Comparison of ENCODE assay signal across 10 cellular contexts in the genomic region with DNA sequence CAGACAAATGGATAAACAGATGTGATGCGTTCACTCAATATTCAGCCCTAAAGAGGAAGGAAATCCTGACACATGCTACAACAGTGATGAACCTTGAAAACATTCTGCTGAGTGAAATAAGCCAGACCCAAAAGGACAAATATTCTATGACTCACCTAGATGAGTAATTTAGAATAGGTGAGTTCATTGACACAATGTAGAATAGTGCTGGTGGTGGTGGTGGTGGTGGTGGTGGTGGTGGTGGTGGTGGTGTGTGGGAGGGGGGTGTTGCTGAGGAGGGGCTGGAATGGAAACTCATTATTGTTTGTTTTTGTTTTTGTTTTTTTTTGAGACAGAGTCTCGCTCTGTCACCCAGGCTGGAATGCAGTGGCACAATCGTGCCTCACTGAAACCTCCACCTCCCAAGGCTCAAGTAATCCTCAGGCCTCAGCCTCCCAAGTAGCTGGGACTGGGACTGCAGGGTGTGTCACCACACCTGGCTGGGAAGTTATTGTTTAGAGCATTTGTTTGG. TPM values are rescaled to one million over a fixed set of nuclear protein-coding genes. Genes with fewer than 3 reads are reported as not detected.
DNase-seq lines count a peak whose midpoint lies in the region; ATAC-seq lines count a peak whose summit lies in the region.
"Had no signal": no experiment of that assay in that cellular context is flagged by ENCODE, and none has a peak within 500 bp of the region (broad histone marks: within the 10 kb centered on the region; RNA-seq: fewer than 3 reads in every experiment).

No MANE protein-coding gene starts in this region.

- H3K27me3 ChIP-seq in mesenchymal stem cell (ENCODE audit: control insufficient read depth in 1 of 2, insufficient read depth in 1 of 2, low read length in 2 of 2) (no peaks in the 10 kb centered on the region), neuronal stem cell (ENCODE audit: control insufficient read depth in 3 of 3, insufficient read depth in 3 of 3, low read depth in 1 of 3, low read length in 3 of 3) (no peaks in the 10 kb centered on the region)

- H3K27ac ChIP-seq in mesenchymal stem cell (ENCODE audit: low read length, poor library complexity, severe bottlenecking) (no peak overlapping the region), neuronal stem cell (replicated peaks; ENCODE audit: low read length) (no peak overlapping the region)
- H3K27ac ChIP-seq: C4-2B had no signal

- H3K9me3 ChIP-seq in mesenchymal stem cell (ENCODE audit: control insufficient read depth, low read length) (no peaks in the 10 kb centered on the region), neuronal stem cell (replicated peaks in 1 of 2; ENCODE audit: control insufficient read depth in 2 of 2, insufficient read depth in 1 of 2, low read depth in 1 of 2, low read length in 2 of 2) (peaks cover 0 to 4% of the 10 kb centered on the region in 2 donors)

- no peak for ATAC-seq in HG03354 (IDR thresholded peaks at IDR 0.05; ENCODE audit: poor library complexity, severe bottlenecking, unreplicated experiment)

- no peaks in the 10 kb centered on the region for H3K79me1 ChIP-seq in mesenchymal stem cell (replicated peaks; ENCODE audit: low read length, poor library complexity, severe bottlenecking)
- peaks cover 3% of the 10 kb centered on the region for H3K79me1 ChIP-seq in neuronal stem cell (ENCODE audit: low read depth, low read length)

- H2AK5ac ChIP-seq in mesenchymal stem cell (ENCODE audit: low read length, severe bottlenecking), result no peak overlapping the region
- H2AK5ac ChIP-seq in neuronal stem cell (ENCODE audit: low read depth, low read length), result no peak overlapping the region

- H4K91ac ChIP-seq in mesenchymal stem cell (ENCODE audit: low read length) (no peak overlapping the region), neuronal stem cell (ENCODE audit: low read depth, low read length, poor library complexity) (no peak overlapping the region)

- H4K8ac ChIP-seq in mesenchymal stem cell (ENCODE audit: low read length) (no peak overlapping the region), neuronal stem cell (ENCODE audit: low read depth, low read length) (no peak overlapping the region)

- H3K23ac ChIP-seq in mesenchymal stem cell (ENCODE audit: low read length in 2 of 2), result no peak overlapping the region
- H3K23ac ChIP-seq in neuronal stem cell (ENCODE audit: low read depth, low read length, poor library complexity), result no peak overlapping the region

- H3K14ac ChIP-seq in mesenchymal stem cell (ENCODE audit: low read length in 2 of 2) (no peak overlapping the region), neuronal stem cell (ENCODE audit: low read length) (no peak overlapping the region)

- H3K4me2 ChIP-seq in mesenchymal stem cell (ENCODE audit: low read length, poor library complexity, severe bottlenecking) (no peak overlapping the region), neuronal stem cell (ENCODE audit: insufficient read depth, low read length, poor library complexity, severe bottlenecking) (no peak overlapping the region)

- H2BK120ac ChIP-seq in mesenchymal stem cell (ENCODE audit: low read depth, low read length), result no peak overlapping the region
- no peak overlapping the region for H2BK120ac ChIP-seq in neuronal stem cell (ENCODE audit: low read depth, low read length)

- peak; percentile 68 for DNase-seq in A172 (ENCODE audit: low spot score)
- peak; percentile 67 for DNase-seq in LoVo (ENCODE audit: low spot score)
- DNase-seq in activated gamma-delta T cell treated with Interleukin-2 at 50 U/mL for 16 hours, result peak; percentile 27
- DNase-seq in mesenchymal stem cell, result peak; percentile 73
- DNase-seq in NCI-H2171 (lab: John Stamatoyannopoulos, UW), result no peak
- DNase-seq in NCI-H1694 treated with DMSO at 0.1 percent for 48 hours (lab: John Stamatoyannopoulos, UW), result no peak
- DNase-seq in neuronal stem cell (ENCODE audit: low spot score), result no peak
- DNase-seq: NCI-H1436 had no signal

- no peak overlapping the region for H2BK5ac ChIP-seq in mesenchymal stem cell (ENCODE audit: low read depth, low read length, poor library complexity, severe bottlenecking)
- H2BK5ac ChIP-seq in neuronal stem cell (ENCODE audit: low read length), result no peak overlapping the region

- H3K9ac ChIP-seq in mesenchymal stem cell (ENCODE audit: low read length) (no peak overlapping the region), neuronal stem cell (ENCODE audit: low read depth, low read length, poor library complexity) (no peak overlapping the region)

- H3K4me1 ChIP-seq in mesenchymal stem cell (ENCODE audit: control insufficient read depth, insufficient read depth, low read depth, low read length) (no peaks in the 10 kb centered on the region), neuronal stem cell (ENCODE audit: control insufficient read depth in 2 of 2, insufficient read depth in 1 of 2, low read depth in 1 of 2, low read length in 2 of 2) (peaks cover under 1 to 8% of the 10 kb centered on the region in 2 donors)

- H2BK12ac ChIP-seq in mesenchymal stem cell (ENCODE audit: low read length in 2 of 2) (no peak overlapping the region), neuronal stem cell (ENCODE audit: low read length) (no peak overlapping the region)

- WGBS in mesenchymal stem cell, result 39% methylated on average over 3 of the region's 3 CpGs
- no CpG with 5 or more reads among the region's 3 CpGs for WGBS in neuronal stem cell (ENCODE audit: extremely low coverage in 2 of 2, insufficient read length in 2 of 2, insufficient replicate concordance in 1 of 2), 2 donors

- H2AFZ ChIP-seq in mesenchymal stem cell (ENCODE audit: low read depth, low read length), result no peak overlapping the region
- no peak overlapping the region for H2AFZ ChIP-seq in neuronal stem cell (ENCODE audit: low read length)

- no peak overlapping the region for H3K4ac ChIP-seq in mesenchymal stem cell (ENCODE audit: low read depth in 1 of 2, low read length in 2 of 2)
- H3K4ac ChIP-seq in neuronal stem cell (ENCODE audit: low read length), result no peak overlapping the region

- no peak overlapping the region for H2BK15ac ChIP-seq in mesenchymal stem cell (ENCODE audit: low read depth, poor library complexity, severe bottlenecking)
- H2BK15ac ChIP-seq in neuronal stem cell (ENCODE audit: low read length), result no peak overlapping the region

- H3K4me3 ChIP-seq in mesenchymal stem cell (ENCODE audit: insufficient read depth in 1 of 2, low read depth in 1 of 2, low read length in 2 of 2), result no peak overlapping the region
- H3K4me3 ChIP-seq in neuronal stem cell (ENCODE audit: low read length in 2 of 2), result no peak overlapping the region

- H3K36me3 ChIP-seq in mesenchymal stem cell (ENCODE audit: control insufficient read depth in 1 of 2, insufficient read depth in 2 of 2, low read depth in 1 of 2, low read length in 2 of 2) (no peaks in the 10 kb centered on the region), neuronal stem cell (replicated peaks in 1 of 2; ENCODE audit: control insufficient read depth in 2 of 2, insufficient read depth in 2 of 2, low read length in 2 of 2) (no peaks in the 10 kb centered on the region)

- H3K18ac ChIP-seq in mesenchymal stem cell (ENCODE audit: low read depth in 1 of 2, low read length in 2 of 2) (no peak overlapping the region), neuronal stem cell (ENCODE audit: low read length) (no peak overlapping the region)

RNA-seq across cellular contexts. Expression of a gene that starts 28.6 kb away (rescaled TPM):
- 0.84 and 4.6 TPM in 2 replicates for total RNA-seq in A172 (2014; rRNA removed; shearing (Covaris generic))
- polyA plus RNA-seq in mesenchymal stem cell (2013, experiment 1 of 2), result not detected
- polyA plus RNA-seq in mesenchymal stem cell (2013, experiment 2 of 2), result 0.07 TPM
- 3.5 TPM for polyA plus RNA-seq in neuronal stem cell (2013, experiment 1 of 2)
- 3.6 TPM for polyA plus RNA-seq in neuronal stem cell (2013, experiment 2 of 2)

Comparison
In these comparisons a context has a peak if more than half of its experiments do, and no peak if none do; other contexts are left out.
1. DNase-seq: peak in A172 (single experiment), LoVo (single experiment), activated gamma-delta T cell treated with Interleukin-2 at 50 U/mL for 16 hours (single experiment) and mesenchymal stem cell (single experiment); none in NCI-H2171 (single experiment), NCI-H1694 treated with DMSO at 0.1 percent for 48 hours (single experiment) and neuronal stem cell (single experiment).